ENCODE assay signal across 20 cellular contexts in the genomic region with DNA sequence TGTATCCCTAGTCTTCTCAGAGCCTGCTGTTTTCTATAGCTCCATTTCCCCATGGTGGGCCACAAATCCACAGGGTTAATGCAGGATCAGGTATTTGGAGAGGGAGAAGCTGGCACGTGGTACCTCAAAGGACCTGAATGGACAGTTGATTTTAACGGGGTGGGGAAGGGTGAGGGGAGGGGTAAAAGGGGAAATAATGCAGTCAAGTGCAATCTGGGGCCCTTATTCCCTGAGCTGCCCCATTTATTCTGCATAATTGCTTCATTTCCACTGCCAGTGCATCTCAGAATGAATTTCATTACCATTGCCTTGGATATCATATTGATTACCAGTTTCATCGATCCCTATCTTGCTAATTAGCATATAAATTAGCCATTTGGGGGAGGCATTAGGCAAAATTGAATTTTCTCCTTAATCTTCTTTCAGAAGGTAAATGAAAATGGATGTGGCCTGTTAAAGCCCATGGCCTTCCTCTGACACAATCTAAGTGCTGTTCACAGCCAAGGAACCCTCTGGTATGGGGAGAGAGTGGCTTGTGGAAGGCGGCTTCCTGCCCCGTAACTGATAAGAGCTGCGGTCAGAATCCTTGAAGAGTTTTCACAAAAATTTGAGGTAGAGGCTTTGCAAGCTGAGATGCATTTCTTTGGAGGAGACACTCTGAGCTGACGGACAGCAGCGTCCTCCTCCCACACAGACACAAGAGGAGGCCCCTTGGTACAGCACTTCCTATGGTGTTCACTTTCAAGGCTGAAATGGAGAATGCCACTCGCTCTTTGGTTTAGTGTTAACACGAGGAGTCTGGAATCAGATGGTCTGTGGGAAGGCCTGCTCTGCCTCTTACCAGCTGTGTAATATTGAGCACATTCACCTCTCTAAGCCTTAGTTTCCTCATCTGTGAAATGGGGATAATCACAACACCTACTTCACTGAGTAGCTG. TPM values are rescaled to one million over a fixed set of nuclear protein-coding genes. Genes with fewer than 3 reads are reported as not detected.
DNase-seq lines count a peak whose midpoint lies in the region; ATAC-seq, FAIRE-seq and TF ChIP-seq lines count a peak whose summit lies in the region.
"Had no signal": no experiment of that assay in that cellular context is flagged by ENCODE, and none has a peak within 500 bp of the region (broad histone marks: within the 10 kb centered on the region; RNA-seq: fewer than 3 reads in every experiment).

No MANE protein-coding gene starts in this region.

- H3K4me1 Mint-ChIP-seq in activated CD4-positive, alpha-beta T cell treated with anti-CD3 and anti-CD28 coated beads, Interleukin-2, amount 10 ng/mL, durations not matched to agents 24 days and 14 days: peaks cover 6% of the 10 kb centered on the region
- H3K4me1 Mint-ChIP-seq in activated CD4-positive, alpha-beta T cell treated with anti-CD3 and anti-CD28 coated beads, Interleukin-2, amount 10 ng/mL, durations not matched to agents 7 days and 5 days: peaks cover 13% of the 10 kb centered on the region
- H3K4me1 Mint-ChIP-seq in mesothelial cell of epicardium: peaks cover 24% of the 10 kb centered on the region
- H3K4me1 Mint-ChIP-seq: CD4-positive, CD25-positive, alpha-beta regulatory T cell had no signal

- H3K27ac ChIP-seq in K562 (ENCODE audit: extremely low read depth, low read depth, low read length) (peak overlapping the region; percentile 43), tibial nerve (no peak overlapping the region), substantia nigra (ENCODE audit: low read depth, low read length, poor library complexity, severe bottlenecking) (no peak overlapping the region)
- H3K27ac ChIP-seq: psoas muscle, vagina, VCaP had no signal

- TF ChIP-seq POLR2A in K562 (conservative IDR thresholded peaks at IDR 0.05): no peak
- no peak for TF ChIP-seq POLR2A in tibial nerve (IDR thresholded peaks at IDR 0.05)

- no peaks in the 10 kb centered on the region for H3K79me2 ChIP-seq in K562 (ENCODE audit: control insufficient read depth, insufficient read depth, low read length)

- H3K27me3 Mint-ChIP-seq in activated CD4-positive, alpha-beta T cell treated with anti-CD3 and anti-CD28 coated beads, Interleukin-2, amount 10 ng/mL, durations not matched to agents 24 days and 14 days: peaks cover 31% of the 10 kb centered on the region
- H3K27me3 Mint-ChIP-seq in activated CD4-positive, alpha-beta T cell treated with anti-CD3 and anti-CD28 coated beads, Interleukin-2, amount 10 ng/mL, durations not matched to agents 7 days and 5 days: peaks cover 27% of the 10 kb centered on the region
- no peaks in the 10 kb centered on the region for H3K27me3 Mint-ChIP-seq in mesothelial cell of epicardium (ENCODE audit: low read depth)

- DNase-seq in activated CD4-positive, alpha-beta T cell treated with anti-CD3 and anti-CD28 coated beads, Interleukin-2, amount 10 ng/mL, durations not matched to agents 24 days and 14 days: peak; percentile 59
- DNase-seq in activated CD4-positive, alpha-beta T cell treated with anti-CD3 and anti-CD28 coated beads, Interleukin-2, amount 10 ng/mL, durations not matched to agents 7 days and 5 days: no peak
- DNase-seq in NCI-H226: peak; percentile 43
- DNase-seq in K562 (ENCODE audit: extremely low read depth in 1 of 4, low spot score in 3 of 4): peak; percentile 77 to 91 (median 82)
- no peak for DNase-seq in mesothelial cell of epicardium (ENCODE audit: low spot score in 2 of 2, unreplicated experiment in 2 of 2)
- no peak for DNase-seq in tibial nerve (ENCODE audit: low spot score in 2 of 2)
- no peak for DNase-seq in substantia nigra (lab: John Stamatoyannopoulos, UW)
- DNase-seq in HuH-7.5 (ENCODE audit: low spot score): no peak
- DNase-seq: anterior cingulate cortex; CD4-positive, CD25-positive, alpha-beta regulatory T cell; DND-41; KG1; psoas muscle; stimulated activated CD4-positive, alpha-beta T cell treated with anti-CD3 and anti-CD28 coated beads, Interleukin-15, amount 100 ng/mL, for 24 hours had no signal

- H3K9ac ChIP-seq in K562 (ENCODE audit: insufficient read depth in 1 of 2, low read depth in 2 of 2, low read length in 2 of 2): 0 out of 4 replicates have a peak overlapping the region, but pooled peaks of 1 of the 2 experiments have one; percentile 0

- no peaks in the 10 kb centered on the region for H3K36me3 ChIP-seq in K562 (ENCODE audit: control insufficient read depth, insufficient read depth, low read length)
- H3K36me3 ChIP-seq in tibial nerve: no peaks in the 10 kb centered on the region
- H3K36me3 ChIP-seq: vagina had no signal

- no peak overlapping the region for H3K27ac Mint-ChIP-seq in activated CD4-positive, alpha-beta T cell treated with anti-CD3 and anti-CD28 coated beads, Interleukin-2, amount 10 ng/mL, durations not matched to agents 24 days and 14 days
- H3K27ac Mint-ChIP-seq in activated CD4-positive, alpha-beta T cell treated with anti-CD3 and anti-CD28 coated beads, Interleukin-2, amount 10 ng/mL, durations not matched to agents 7 days and 5 days: no peak overlapping the region
- H3K27ac Mint-ChIP-seq in mesothelial cell of epicardium: peak overlapping the region; percentile 56
- H3K27ac Mint-ChIP-seq: natural killer cell treated with Interleukin-12 subunit alpha and Interleukin-12 subunit beta and Interleukin-15 and Interleukin-18, amount 100 ng/mL, for 72 hours had no signal

- in situ Hi-C loops in K562 (cut with MboI): no loop called here

- H3K36me3 Mint-ChIP-seq in activated CD4-positive, alpha-beta T cell treated with anti-CD3 and anti-CD28 coated beads, Interleukin-2, amount 10 ng/mL, durations not matched to agents 24 days and 14 days (ENCODE audit: low read depth): no peaks in the 10 kb centered on the region
- H3K36me3 Mint-ChIP-seq in activated CD4-positive, alpha-beta T cell treated with anti-CD3 and anti-CD28 coated beads, Interleukin-2, amount 10 ng/mL, durations not matched to agents 7 days and 5 days (ENCODE audit: low read depth): no peaks in the 10 kb centered on the region
- H3K36me3 Mint-ChIP-seq in mesothelial cell of epicardium: no peaks in the 10 kb centered on the region
- H3K36me3 Mint-ChIP-seq: CD4-positive, CD25-positive, alpha-beta regulatory T cell; natural killer cell treated with Interleukin-12 subunit alpha and Interleukin-12 subunit beta and Interleukin-15 and Interleukin-18, amount 100 ng/mL, for 72 hours had no signal

- WGBS in K562 (ENCODE audit: insufficient coverage, low coverage, missing lambda C conversion rate): 11% methylated on average over 9 of the region's 10 CpGs
- 77 to 80% methylated on average over 10 of the region's 10 CpGs for WGBS in tibial nerve, 2 donors

- no peaks in the 10 kb centered on the region for H3K9me1 ChIP-seq in K562 (ENCODE audit: control insufficient read depth, insufficient read depth, low read length)

- peaks cover 5 to 25% of the 10 kb centered on the region in 2 experiments; a peak in 4 of 5 replicates for H3K4me1 ChIP-seq in K562 (replicated peaks in 1 of 2; ENCODE audit: control insufficient read depth in 2 of 2, insufficient read depth in 2 of 2, low read length in 2 of 2)
- H3K4me1 ChIP-seq in tibial nerve: peaks cover 0 to 7% (median 0%) of the 10 kb centered on the region in 4 donors
- H3K4me1 ChIP-seq: vagina had no signal

- no peak overlapping the region for H3K4me3 Mint-ChIP-seq in activated CD4-positive, alpha-beta T cell treated with anti-CD3 and anti-CD28 coated beads, Interleukin-2, amount 10 ng/mL, durations not matched to agents 24 days and 14 days
- no peak overlapping the region for H3K4me3 Mint-ChIP-seq in activated CD4-positive, alpha-beta T cell treated with anti-CD3 and anti-CD28 coated beads, Interleukin-2, amount 10 ng/mL, durations not matched to agents 7 days and 5 days
- no peak overlapping the region for H3K4me3 Mint-ChIP-seq in mesothelial cell of epicardium
- H3K4me3 Mint-ChIP-seq: CD4-positive, CD25-positive, alpha-beta regulatory T cell; natural killer cell treated with Interleukin-12 subunit alpha and Interleukin-12 subunit beta and Interleukin-15 and Interleukin-18, amount 100 ng/mL, for 72 hours had no signal

- no peak for TF ChIP-seq CTCF in K562 (IDR thresholded peaks at IDR 0.05 in 2 of 3, conservative IDR thresholded peaks at IDR 0.05 in 1 of 3; ENCODE audit: insufficient read depth in 2 of 3, low read depth in 1 of 3, low read length in 3 of 3)
- TF ChIP-seq CTCF in mesothelial cell of epicardium (IDR thresholded peaks at IDR 0.05; ENCODE audit: unreplicated experiment): no peak
- TF ChIP-seq CTCF in tibial nerve (IDR thresholded peaks at IDR 0.05): no peak

- peak; percentile 98 for ATAC-seq in K562
- ATAC-seq: psoas muscle had no signal

- H3K9me3 ChIP-seq in K562 (replicated peaks; ENCODE audit: control insufficient read depth, insufficient read depth, low read depth, low read length) (no peaks in the 10 kb centered on the region), tibial nerve (no peaks in the 10 kb centered on the region)
- H3K9me3 ChIP-seq: psoas muscle, vagina had no signal

- no peaks in the 10 kb centered on the region for H4K20me1 ChIP-seq in K562 (replicated peaks; ENCODE audit: control insufficient read depth, insufficient read depth, low read length)

- H3K4me3 ChIP-seq in K562: no peak overlapping the region
- no peak overlapping the region for H3K4me3 ChIP-seq in tibial nerve
- H3K4me3 ChIP-seq: lung, psoas muscle, vagina had no signal

- POLR2A ChIA-PET in activated CD4-positive, alpha-beta T cell treated with anti-CD3 and anti-CD28 coated beads, Interleukin-2, amount 10 ng/mL, durations not matched to agents 7 days and 5 days (lab: Charles Lee): no interaction called here
- POLR2A ChIA-PET in K562 (lab: Yijun Ruan, JAX): interaction anchor here (0.6 to 1.0 kb wide), 3 partner anchors 40 to 578 kb away, joined by 3 to 4 read pairs (median 3); no protein-coding TSS in a partner anchor

- intact Hi-C loops in activated CD4-positive, alpha-beta T cell treated with anti-CD3 and anti-CD28 coated beads, Interleukin-2, amount 10 ng/mL, durations not matched to agents 24 days and 14 days (cut with micrococcal nuclease): no loop called here
- intact Hi-C loops in K562 (cut with micrococcal nuclease): no loop called here

- FAIRE-seq in K562 (lab: Jason Lieb, UNC): peak; percentile 99
- FAIRE-seq: endometrium, frontal cortex had no signal

- BruUV-seq in K562 (replicated peaks; lab: Mats Ljungman, UMichigan): no TSS peak

- CTCF ChIA-PET in activated CD4-positive, alpha-beta T cell treated with anti-CD3 and anti-CD28 coated beads, Interleukin-2, amount 10 ng/mL, durations not matched to agents 7 days and 5 days (lab: Charles Lee): interaction anchor here (1.3 kb wide), 1 partner anchor 267 kb away, joined by 3 read pairs; no protein-coding TSS in a partner anchor
- CTCF ChIA-PET in K562 (lab: Yijun Ruan, JAX; ENCODE audit: low intra/inter-chr PET ratio): no interaction called here

- peak overlapping the region; percentile 57; the same call in 1 of the 2 replicates for H3K4me2 ChIP-seq in K562 (ENCODE audit: insufficient read depth, low read length)

- H3K27me3 ChIP-seq in K562 (ENCODE audit: control insufficient read depth in 2 of 2, insufficient read depth in 2 of 2, low read length in 2 of 2): peaks cover 2 to 5% of the 10 kb centered on the region in 2 experiments; a peak in 1 of 5 replicates
- H3K27me3 ChIP-seq in tibial nerve: no peaks in the 10 kb centered on the region
- H3K27me3 ChIP-seq: vagina had no signal

- peak in 1 of 2 experiments; percentile 33; a peak in 1 of 4 replicates for TF ChIP-seq RAD21 in K562 (CRISPR knock-in tag; conservative IDR thresholded peaks at IDR 0.05 in 1 of 2, IDR thresholded peaks at IDR 0.05 in 1 of 2)

- no peaks in the 10 kb centered on the region for H3K9me3 Mint-ChIP-seq in activated CD4-positive, alpha-beta T cell treated with anti-CD3 and anti-CD28 coated beads, Interleukin-2, amount 10 ng/mL, durations not matched to agents 24 days and 14 days
- no peaks in the 10 kb centered on the region for H3K9me3 Mint-ChIP-seq in activated CD4-positive, alpha-beta T cell treated with anti-CD3 and anti-CD28 coated beads, Interleukin-2, amount 10 ng/mL, durations not matched to agents 7 days and 5 days
- H3K9me3 Mint-ChIP-seq in mesothelial cell of epicardium: no peaks in the 10 kb centered on the region
- H3K9me3 Mint-ChIP-seq: CD4-positive, CD25-positive, alpha-beta regulatory T cell; natural killer cell treated with Interleukin-12 subunit alpha and Interleukin-12 subunit beta and Interleukin-15 and Interleukin-18, amount 100 ng/mL, for 72 hours had no signal

- H2AFZ ChIP-seq in K562 (ENCODE audit: low read depth, low read length): peak overlapping the region; percentile 77

- TF ChIP-seq EP300 in K562 (IDR thresholded peaks at IDR 0.05; ENCODE audit: low read length) (peak; percentile 66; the same call in 1 of the 2 replicates), tibial nerve (IDR thresholded peaks at IDR 0.05) (no peak)

RNA-seq across cellular contexts. Expression of a gene that starts 34.4 kb away (rescaled TPM):
- 32.4 and 34.2 TPM in 2 replicates for total RNA-seq in activated CD4-positive, alpha-beta T cell treated with anti-CD3 and anti-CD28 coated beads, Interleukin-2, amount 10 ng/mL, durations not matched to agents 24 days and 14 days
- 10 to 100 TPM; 43.2 to 48.3 TPM for total RNA-seq in activated CD4-positive, alpha-beta T cell treated with anti-CD3 and anti-CD28 coated beads, Interleukin-2, amount 10 ng/mL, durations not matched to agents 7 days and 5 days
- total RNA-seq in K562 (2011; cell fraction: chromatin; rRNA removed; ENCODE audit: low replicate concordance): 6.6 and 20.6 TPM in 2 replicates
- 11.1 and 17.3 TPM in 2 replicates for total RNA-seq in K562 (2011; cell fraction: nucleolus; rRNA removed)
- total RNA-seq in K562 (2011; cell fraction: nucleoplasm; rRNA removed): 12.2 and 18.6 TPM in 2 replicates
- 43.5 and 57.7 TPM in 2 replicates for total RNA-seq in K562 (2014; rRNA removed)
- total RNA-seq in K562 (2014; rRNA removed; fragmentation: Illumina TruSeq; extraction: Trizol): 27.0 and 29.9 TPM in 2 replicates
- 31.4 and 31.8 TPM in 2 replicates for total RNA-seq in K562 (2015; rRNA removed; fragmentation: Illumina TruSeq; extraction: Trizol)
- 59.9 and 67.6 TPM in 2 replicates for total RNA-seq in K562 (2021)
- polyA plus RNA-seq in K562 (2011; rRNA removed): 32.4 and 34.6 TPM in 2 replicates
- polyA plus RNA-seq in K562 (2011; cell fraction: cytosol; rRNA removed): 40.6 and 53.4 TPM in 2 replicates
- polyA plus RNA-seq in K562 (2011; cell fraction: nucleus; rRNA removed): 34.0 and 43.0 TPM in 2 replicates
- polyA plus RNA-seq in K562 (2012): 38.4 and 62.6 TPM in 2 replicates
- polyA plus RNA-seq in K562 (2014; fragmentation: Illumina TruSeq; extraction: Trizol): 57.1 and 63.1 TPM in 2 replicates
- polyA plus RNA-seq in K562 (2014; fragmentation: Nextera tagmentation; extraction: Ambion mirVana): 1 to 10 TPM; 3.1 to 5.8 TPM
- polyA plus RNA-seq in K562 (2014; rRNA removed): 41.5 and 44.1 TPM in 2 replicates
- 14.3 and 16.3 TPM in 2 replicates for polyA minus RNA-seq in K562 (2011; rRNA and poly(A)+ RNA removed)
- 23.4 and 24.0 TPM in 2 replicates for polyA minus RNA-seq in K562 (2011; cell fraction: cytosol; rRNA and poly(A)+ RNA removed)
- 11.0 and 13.1 TPM in 2 replicates for polyA minus RNA-seq in K562 (2011; cell fraction: nucleus; rRNA and poly(A)+ RNA removed)
- 99.5 to 104 TPM (median 99.7 TPM) in 3 replicates for total RNA-seq in mesothelial cell of epicardium
- 100 to 1,000 TPM; 152 to 458 (median 204) TPM for total RNA-seq in tibial nerve

Comparison
In these comparisons a context has a peak if more than half of its experiments do, and no peak if none do; other contexts are left out.
1. DNase-seq: peak in activated CD4-positive, alpha-beta T cell treated with anti-CD3 and anti-CD28 coated beads, Interleukin-2, amount 10 ng/mL, durations not matched to agents 24 days and 14 days (single experiment), NCI-H226 (single experiment) and K562 (4 of 4); none in activated CD4-positive, alpha-beta T cell treated with anti-CD3 and anti-CD28 coated beads, Interleukin-2, amount 10 ng/mL, durations not matched to agents 7 days and 5 days (single experiment), mesothelial cell of epicardium (0 of 2), tibial nerve (0 of 2), substantia nigra (0 of 49) and HuH-7.5 (single experiment).